Comparison of ENCODE assay signal across 21 cellular contexts in genomic region chr12:49953961-49954835, GRCh38. TPM values are rescaled to one million over a fixed set of nuclear protein-coding genes. Genes with fewer than 3 reads are reported as not detected.
DNase-seq lines count a peak whose midpoint lies in the region; ATAC-seq, FAIRE-seq and TF ChIP-seq lines count a peak whose summit lies in the region.
"Had no signal": no experiment of that assay in that cellular context is flagged by ENCODE, and none has a peak within 500 bp of the region (broad histone marks: within the 10 kb centered on the region; RNA-seq: fewer than 3 reads in every experiment).

No MANE protein-coding gene starts in this region.

- H4K91ac ChIP-seq in trophoblast cell (ENCODE audit: low read depth, low read length): no peak overlapping the region

- H3K9ac ChIP-seq in Karpas-422 (ENCODE audit: low read length): peak overlapping the region; percentile 55
- peak overlapping the region in 1 of 2 donors; percentile 53 for H3K9ac ChIP-seq in kidney (ENCODE audit: low read length in 2 of 2)
- H3K9ac ChIP-seq in trophoblast cell (ENCODE audit: low read length): no peak overlapping the region

- H3K4me1 ChIP-seq in Karpas-422 (ENCODE audit: low read length) (peaks cover 100% of the 10 kb centered on the region), kidney (ENCODE audit: control insufficient read depth in 1 of 2, insufficient read depth in 1 of 2, low read depth in 1 of 2, low read length in 2 of 2) (no peaks in the 10 kb centered on the region), trophoblast cell (ENCODE audit: control insufficient read depth in 1 of 2, insufficient read depth in 2 of 2, low read length in 2 of 2) (no peaks in the 10 kb centered on the region)

- no peak overlapping the region for H3K14ac ChIP-seq in trophoblast cell (ENCODE audit: low read length)

- H3K9me3 ChIP-seq in Karpas-422 (ENCODE audit: low read length) (no peaks in the 10 kb centered on the region), kidney (ENCODE audit: control insufficient read depth in 1 of 2, low read length in 2 of 2) (no peaks in the 10 kb centered on the region), trophoblast cell (ENCODE audit: insufficient read depth, low read depth, low read length) (peaks cover 2% of the 10 kb centered on the region)
- H3K9me3 ChIP-seq: SJCRH30 had no signal

- no peaks in the 10 kb centered on the region for H3K9me2 ChIP-seq in Karpas-422 (replicated peaks; ENCODE audit: insufficient read depth, low read length)

- no peak for ATAC-seq in HG03045 (IDR thresholded peaks at IDR 0.05; ENCODE audit: unreplicated experiment)
- ATAC-seq: PC-3 had no signal

- no TSS peak for BruUV-seq in Calu3 (replicated peaks; lab: Mats Ljungman, UMichigan)

- H3K4me1 Mint-ChIP-seq in Calu3 (ENCODE audit: low read depth, unreplicated experiment): peaks cover 13% of the 10 kb centered on the region

- no peaks in the 10 kb centered on the region for H4K20me1 ChIP-seq in Karpas-422 (ENCODE audit: insufficient read depth, low read depth, low read length)

- H2BK12ac ChIP-seq in trophoblast cell (ENCODE audit: low read length): no peak overlapping the region

- no peaks in the 10 kb centered on the region for H3K36me3 Mint-ChIP-seq in Calu3 (ENCODE audit: insufficient read depth, unreplicated experiment)
- H3K36me3 Mint-ChIP-seq: CD4-positive, alpha-beta memory T cell; IgD-negative memory B cell had no signal

- DNase-seq in DMS53 (lab: John Stamatoyannopoulos, UW) (peak; percentile 55), DMS53 treated with DMSO at 0.1 percent for 48 hours (lab: John Stamatoyannopoulos, UW; ENCODE audit: unreplicated experiment) (no peak), Karpas-422 (peak; percentile 56), kidney (peak; percentile 59), trophoblast cell (no peak), NOMO-1 treated with dmso at 0.1 percent for 144 hours (lab: John Stamatoyannopoulos, UW; ENCODE audit: unreplicated experiment) (no peak), Calu3 (no peak)
- DNase-seq: CD4-positive, alpha-beta memory T cell; NCI-H1105; NCI-H2081; NCI-H2171 treated with DMSO at 0.1 percent for 48 hours; NCI-H446; PC-3; RPMI8226 had no signal

- H3K23ac ChIP-seq in trophoblast cell (ENCODE audit: low read length): no peak overlapping the region

- H3K4me3 ChIP-seq in Karpas-422 (ENCODE audit: low read length) (no peak overlapping the region), kidney (ENCODE audit: low read length in 2 of 2) (peak overlapping the region; percentile 52 to 59), trophoblast cell (ENCODE audit: low read depth, low read length) (peak overlapping the region; percentile 3)
- H3K4me3 ChIP-seq: SJCRH30 had no signal

- no peak for FAIRE-seq in kidney (lab: Jason Lieb, UNC)
- FAIRE-seq: GM12891, GM18507, H54 had no signal

- no peak overlapping the region for H3K4ac ChIP-seq in trophoblast cell (ENCODE audit: low read depth, low read length)

- peak overlapping the region; percentile 99 for H3K27ac ChIP-seq in Karpas-422 (ENCODE audit: low read length)
- H3K27ac ChIP-seq in kidney (ENCODE audit: low read depth in 2 of 2, low read length in 2 of 2): peak overlapping the region; percentile 15 to 32
- no peak overlapping the region for H3K27ac ChIP-seq in trophoblast cell (ENCODE audit: low read depth, low read length)
- H3K27ac ChIP-seq: 22Rv1, SJCRH30 had no signal

- H3K9me3 Mint-ChIP-seq in Calu3 (ENCODE audit: low read depth, unreplicated experiment): no peaks in the 10 kb centered on the region
- H3K9me3 Mint-ChIP-seq: CD4-positive, alpha-beta memory T cell; IgD-negative memory B cell had no signal

- TF ChIP-seq CTCF in kidney (IDR thresholded peaks at IDR 0.05; ENCODE audit: borderline replicate concordance, extremely low read depth, insufficient read depth) (no peak), Calu3 (IDR thresholded peaks at IDR 0.05; ENCODE audit: unreplicated experiment) (no peak)

- H3K4me2 ChIP-seq in Karpas-422 (ENCODE audit: low read depth, low read length, poor library complexity, severe bottlenecking) (peak overlapping the region; percentile 11), trophoblast cell (ENCODE audit: low read length) (no peak overlapping the region)

- no peak overlapping the region for H3K18ac ChIP-seq in trophoblast cell (ENCODE audit: low read length)

- H3K79me1 ChIP-seq in trophoblast cell (ENCODE audit: low read length): no peaks in the 10 kb centered on the region

- no peak overlapping the region for H3K4me3 Mint-ChIP-seq in Calu3 (ENCODE audit: low read depth, unreplicated experiment)
- H3K4me3 Mint-ChIP-seq: CD4-positive, alpha-beta memory T cell; IgD-negative memory B cell had no signal

- no peak overlapping the region for H2AFZ ChIP-seq in Karpas-422 (ENCODE audit: low read length)
- no peak overlapping the region for H2AFZ ChIP-seq in trophoblast cell (ENCODE audit: insufficient read depth, low read length, poor library complexity)

- intact Hi-C loops in kidney (cut with DNase I): no loop called here
- intact Hi-C loops in Calu3 (cut with micrococcal nuclease; ENCODE audit: unreplicated experiment): no loop called here

- H2BK5ac ChIP-seq in trophoblast cell (ENCODE audit: low read depth, low read length, poor library complexity): no peak overlapping the region

- H4K12ac ChIP-seq in trophoblast cell (ENCODE audit: low read depth, low read length): no peak overlapping the region

- no peak overlapping the region for H2AK5ac ChIP-seq in trophoblast cell (ENCODE audit: low read length)

- no CpG with 5 or more reads among the region's 21 CpGs for WGBS in trophoblast cell (ENCODE audit: extremely low coverage, insufficient coverage, insufficient read length)

- no peaks in the 10 kb centered on the region for H3K27me3 ChIP-seq in Karpas-422 (ENCODE audit: low read length)
- H3K27me3 ChIP-seq in trophoblast cell (ENCODE audit: insufficient read depth, low read length): peaks cover 33% of the 10 kb centered on the region
- H3K27me3 ChIP-seq: SJCRH30 had no signal

- H4K8ac ChIP-seq in trophoblast cell (ENCODE audit: low read depth, low read length): no peak overlapping the region

- H3K27ac Mint-ChIP-seq in Calu3 (ENCODE audit: unreplicated experiment): no peak overlapping the region
- H3K27ac Mint-ChIP-seq: CD4-positive, alpha-beta memory T cell; IgD-negative memory B cell had no signal

- H3K36me3 ChIP-seq in Karpas-422 (ENCODE audit: insufficient read depth, low read length): no peaks in the 10 kb centered on the region; the same call in 1 of the 2 replicates
- no peaks in the 10 kb centered on the region for H3K36me3 ChIP-seq in kidney (ENCODE audit: control insufficient read depth in 1 of 2, insufficient read depth in 2 of 2, low read length in 2 of 2)
- H3K36me3 ChIP-seq in trophoblast cell (ENCODE audit: control insufficient read depth in 1 of 2, insufficient read depth in 2 of 2, low read length in 2 of 2): no peaks in the 10 kb centered on the region
- H3K36me3 ChIP-seq: SJCRH30 had no signal

- CTCF ChIA-PET in Calu3 (lab: Charles Lee): no interaction called here

- no peaks in the 10 kb centered on the region for H3K27me3 Mint-ChIP-seq in Calu3 (ENCODE audit: unreplicated experiment)

- H2BK120ac ChIP-seq in trophoblast cell (ENCODE audit: insufficient read depth, low read length, poor library complexity): no peak overlapping the region

- H3K79me2 ChIP-seq in Karpas-422 (ENCODE audit: low read length): no peaks in the 10 kb centered on the region
- no peaks in the 10 kb centered on the region for H3K79me2 ChIP-seq in trophoblast cell (ENCODE audit: control insufficient read depth, insufficient read depth, low read length, poor library complexity)

RNA-seq across cellular contexts. Expression of gene AQP2, which starts 3.7 kb away (rescaled TPM):
- total RNA-seq in Karpas-422 (2014; rRNA removed; shearing (Covaris generic); ENCODE audit: low replicate concordance): 0.07 and 0.63 TPM in 2 replicates
- total RNA-seq in kidney (122 TPM), Calu3 (2022) (not detected in 2 replicates)
- polyA plus RNA-seq in kidney (ENCODE audit: insufficient read depth, low read depth, low replicate concordance): 666 TPM
- not detected in 2 replicates for polyA plus RNA-seq in trophoblast cell (2013)
- total RNA-seq: CD4-positive, alpha-beta memory T cell; PC-3; SJCRH30 had no signal
- polyA plus RNA-seq: CD4-positive, alpha-beta memory T cell; IgD-negative memory B cell had no signal

RNA-seq across cellular contexts. Expression of gene AQP5, which starts 7.5 kb away (rescaled TPM):
- total RNA-seq in Karpas-422 (2014; rRNA removed; shearing (Covaris generic); ENCODE audit: low replicate concordance): 0.97 and 4.5 TPM in 2 replicates
- total RNA-seq in kidney (0.91 TPM), Calu3 (2022) (51.9 and 54.2 TPM in 2 replicates)
- polyA plus RNA-seq in kidney (ENCODE audit: insufficient read depth, low read depth, low replicate concordance): 0.99 TPM
- not detected in 2 replicates for polyA plus RNA-seq in trophoblast cell (2013)
- total RNA-seq: CD4-positive, alpha-beta memory T cell; PC-3 had no signal
- polyA plus RNA-seq: CD4-positive, alpha-beta memory T cell; IgD-negative memory B cell had no signal

RNA-seq across cellular contexts. Expression of gene AQP6, which starts 18.5 kb away (rescaled TPM):
- total RNA-seq in Karpas-422 (2014; rRNA removed; shearing (Covaris generic); ENCODE audit: low replicate concordance): 0.04 and 0.79 TPM in 2 replicates
- 12.0 TPM for total RNA-seq in kidney
- 74.1 TPM for polyA plus RNA-seq in kidney (ENCODE audit: insufficient read depth, low read depth, low replicate concordance)
- polyA plus RNA-seq in trophoblast cell (2013): not detected in 2 replicates
- total RNA-seq in Calu3 (2022): 0.86 and 0.94 TPM in 2 replicates
- total RNA-seq: CD4-positive, alpha-beta memory T cell; PC-3; SJCRH30 had no signal
- polyA plus RNA-seq: CD4-positive, alpha-beta memory T cell; IgD-negative memory B cell had no signal

RNA-seq across cellular contexts. Expression of gene FAIM2, which starts 50.5 kb away (rescaled TPM):
- total RNA-seq in Karpas-422 (2014; rRNA removed; shearing (Covaris generic); ENCODE audit: low replicate concordance): 27.4 and 49.8 TPM in 2 replicates
- total RNA-seq in kidney (5.5 TPM), Calu3 (2022) (not detected in 2 replicates)
- 1.3 TPM for polyA plus RNA-seq in kidney (ENCODE audit: insufficient read depth, low read depth, low replicate concordance)
- not detected in 2 replicates for polyA plus RNA-seq in trophoblast cell (2013)
- polyA plus RNA-seq: IgD-negative memory B cell had no signal

Comparison
In these comparisons a context has a peak if more than half of its experiments do, and no peak if none do; other contexts are left out.
1. DNase-seq: peak in DMS53 (single experiment), Karpas-422 (single experiment) and kidney (single experiment); none in DMS53 treated with DMSO at 0.1 percent for 48 hours (single experiment), trophoblast cell (0 of 2), NOMO-1 treated with dmso at 0.1 percent for 144 hours (single experiment) and Calu3 (single experiment).
2. RNA of gene AQP2, which starts 3.7 kb away (total RNA-seq): 122 TPM in kidney (single experiment); 0.07 to 0.63 TPM in Karpas-422 and not detected in Calu3; every median in the first group is over 10 times any median in the second.